ENCODE assay signal across 16 cellular contexts in the genomic region with DNA sequence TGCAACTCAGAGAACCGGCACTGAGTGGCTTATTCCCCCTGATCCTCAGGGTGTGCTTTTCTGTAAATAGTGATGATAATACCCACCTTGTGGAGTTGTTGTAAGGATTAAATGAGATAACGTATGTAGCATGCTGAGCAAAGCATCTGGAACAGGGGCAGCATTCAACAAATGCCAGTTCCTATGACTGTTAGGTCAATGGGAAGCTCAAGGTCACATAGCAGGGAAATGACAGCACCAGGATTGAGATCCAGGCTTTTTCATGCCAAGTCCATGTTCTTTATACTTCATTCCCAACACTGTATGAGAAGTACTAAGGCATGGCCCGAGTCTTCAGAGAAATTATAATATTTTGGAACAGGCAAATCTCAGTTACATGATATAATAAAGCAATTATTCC.
"Had no signal": no experiment of that assay in that cellular context is flagged by ENCODE, and none has a peak within 500 bp of the region (broad histone marks: within the 10 kb centered on the region; RNA-seq: fewer than 3 reads in every experiment).

No MANE protein-coding gene starts in this region.

- H3K27me3 ChIP-seq: breast epithelium, ovary, testis had no signal

- ATAC-seq: left lung; mucosa of descending colon; stimulated activated memory B cell treated with anti-CD40 and anti-IgM and Interleukin-4, amounts not matched to agents 10 μg/mL and 1 μg/mL and 100 μg/mL, for 72 hours; upper lobe of right lung had no signal

- H3K4me2 ChIP-seq: neural progenitor cell had no signal

- H3K9me3 ChIP-seq: breast epithelium, left lung, mucosa of descending colon, ovary, psoas muscle, sigmoid colon, spleen, testis, upper lobe of right lung had no signal

- H2AFZ ChIP-seq: neural progenitor cell had no signal

- H3K4me1 ChIP-seq: breast epithelium, neural progenitor cell, psoas muscle, upper lobe of right lung had no signal

- H3K27ac ChIP-seq: breast epithelium, epithelial cell of prostate, left lung, neural progenitor cell, ovary, psoas muscle, sigmoid colon, spleen, testis, upper lobe of right lung had no signal

- H3K4me3 ChIP-seq: breast epithelium, left lung, mucosa of descending colon, neural progenitor cell, ovary, psoas muscle, sigmoid colon, spleen, testis, upper lobe of right lung had no signal

- H3K9ac ChIP-seq: neural progenitor cell had no signal

- DNase-seq: activated CD4-positive, alpha-beta T cell treated with anti-CD3 and anti-CD28 coated beads, Interleukin-2, amount 50 U/mL, for 4 hours; activated gamma-delta T cell; left lung; mucosa of descending colon; naive B cell; ovary; psoas muscle; sigmoid colon; spleen; stimulated activated CD4-positive, alpha-beta T cell treated with anti-CD3 and anti-CD28 coated beads, Interleukin-4, amount 100 ng/mL, for 4 hours; testis; upper lobe of right lung had no signal

- H3K36me3 ChIP-seq: breast epithelium, left lung, neural progenitor cell, ovary, sigmoid colon, spleen, upper lobe of right lung had no signal
